Comparison of ENCODE assay signal across 21 cellular contexts in the genomic region with DNA sequence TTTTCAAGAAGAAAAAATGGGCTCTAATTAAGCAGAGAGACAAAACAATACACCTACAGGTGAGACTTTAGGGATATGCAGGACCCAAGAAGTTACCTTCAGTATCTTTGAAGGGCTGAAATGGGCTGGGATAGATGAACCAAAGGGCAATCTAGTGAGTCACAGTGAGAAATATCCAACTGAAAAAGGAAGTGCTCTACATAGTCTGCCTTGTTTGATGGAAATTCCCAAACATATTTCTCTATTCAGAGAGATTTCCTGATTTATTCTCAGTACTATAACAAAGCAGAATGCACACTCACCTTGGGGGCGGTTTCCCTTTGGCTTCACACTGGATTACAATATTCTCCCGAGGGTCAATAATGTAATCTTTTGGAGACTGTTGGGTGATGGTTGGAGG.
A peak's percentile ranks its signal among the peaks of the same experiment; 100 is the strongest.
DNase-seq lines count a peak whose midpoint lies in the region; TF ChIP-seq lines count a peak whose summit lies in the region.
"Had no signal": no experiment of that assay in that cellular context is flagged by ENCODE, and none has a peak within 500 bp of the region (broad histone marks: within the 10 kb centered on the region; RNA-seq: fewer than 3 reads in every experiment).

No MANE protein-coding gene starts in this region.

- H3K4me1 Mint-ChIP-seq in HFFc6 (ENCODE audit: low read depth) (peaks cover 52% of the 10 kb centered on the region), nephron progenitor cell (peaks cover 16% of the 10 kb centered on the region)
- H3K4me1 Mint-ChIP-seq: CD4-positive, CD25-positive, alpha-beta regulatory T cell had no signal

- H3K36me3 Mint-ChIP-seq in HFFc6 (ENCODE audit: low read depth): no peaks in the 10 kb centered on the region
- no peaks in the 10 kb centered on the region for H3K36me3 Mint-ChIP-seq in nephron progenitor cell (ENCODE audit: low read depth)
- H3K36me3 Mint-ChIP-seq: CD4-positive, CD25-positive, alpha-beta regulatory T cell; natural killer cell treated with Interleukin-12 subunit alpha and Interleukin-12 subunit beta and Interleukin-15 and Interleukin-18, amount 100 ng/mL, for 72 hours had no signal

- no peaks in the 10 kb centered on the region for H3K79me2 ChIP-seq in ACC112 (ENCODE audit: control insufficient read depth, insufficient read depth, low read length, unreplicated experiment)

- H3K4me3 ChIP-seq in ACC112 (ENCODE audit: low read depth, low read length) (no peak overlapping the region), brain microvascular endothelial cell (ENCODE audit: low read depth, low read length) (no peak overlapping the region)
- H3K4me3 ChIP-seq in effector memory CD4-positive, alpha-beta T cell (ENCODE audit: insufficient read depth, low read depth, low read length, poor library complexity, severe bottlenecking): no peak overlapping the region
- H3K4me3 ChIP-seq: prostate gland, skin epidermis, stomach had no signal

- H2AFZ ChIP-seq in ACC112 (ENCODE audit: low read length, unreplicated experiment): no peak overlapping the region

- no peaks in the 10 kb centered on the region for H3K9me3 ChIP-seq in effector memory CD4-positive, alpha-beta T cell (ENCODE audit: control insufficient read depth, low read length)
- H3K9me3 ChIP-seq: prostate gland, stomach had no signal

- no peaks in the 10 kb centered on the region for H3K27me3 ChIP-seq in ACC112 (ENCODE audit: insufficient read depth, low read length)
- H3K27me3 ChIP-seq in brain microvascular endothelial cell (replicated peaks): no peaks in the 10 kb centered on the region
- H3K27me3 ChIP-seq in effector memory CD4-positive, alpha-beta T cell (replicated peaks; ENCODE audit: control insufficient read depth, insufficient read depth, low read length, poor library complexity, severe bottlenecking): no peaks in the 10 kb centered on the region
- H3K27me3 ChIP-seq: stomach had no signal

- H3K4me1 ChIP-seq in ACC112 (ENCODE audit: control insufficient read depth, insufficient read depth, low read length, unreplicated experiment): peaks cover 29% of the 10 kb centered on the region
- no peaks in the 10 kb centered on the region for H3K4me1 ChIP-seq in effector memory CD4-positive, alpha-beta T cell (ENCODE audit: control insufficient read depth, insufficient read depth, low read length, poor library complexity, severe bottlenecking)
- H3K4me1 ChIP-seq: prostate gland, stomach had no signal

- peak overlapping the region; percentile 87 for H3K27ac ChIP-seq in ACC112 (ENCODE audit: low read depth, low read length)
- peak overlapping the region; percentile 65 for H3K27ac ChIP-seq in brain microvascular endothelial cell
- no peak overlapping the region for H3K27ac ChIP-seq in effector memory CD4-positive, alpha-beta T cell (ENCODE audit: insufficient read depth, low read length, poor library complexity, severe bottlenecking)
- H3K27ac ChIP-seq: prostate gland, skin epidermis, stomach had no signal

- H3K9me3 Mint-ChIP-seq in HFFc6 (no peaks in the 10 kb centered on the region), nephron progenitor cell (no peaks in the 10 kb centered on the region)

- no peaks in the 10 kb centered on the region for H3K27me3 Mint-ChIP-seq in HFFc6 (ENCODE audit: insufficient read depth)
- no peaks in the 10 kb centered on the region for H3K27me3 Mint-ChIP-seq in nephron progenitor cell (ENCODE audit: low read depth, poor library complexity)
- H3K27me3 Mint-ChIP-seq: CD4-positive, CD25-positive, alpha-beta regulatory T cell had no signal

- peak overlapping the region; percentile 82 for H3K27ac Mint-ChIP-seq in HFFc6
- H3K27ac Mint-ChIP-seq in nephron progenitor cell: no peak overlapping the region
- H3K27ac Mint-ChIP-seq: CD4-positive, CD25-positive, alpha-beta regulatory T cell; natural killer cell treated with Interleukin-12 subunit alpha and Interleukin-12 subunit beta and Interleukin-15 and Interleukin-18, amount 100 ng/mL, for 72 hours had no signal

- no peaks in the 10 kb centered on the region for H3K36me3 ChIP-seq in ACC112 (ENCODE audit: insufficient read depth, low read length)
- H3K36me3 ChIP-seq in brain microvascular endothelial cell (replicated peaks): no peaks in the 10 kb centered on the region
- H3K36me3 ChIP-seq in effector memory CD4-positive, alpha-beta T cell (ENCODE audit: control insufficient read depth, insufficient read depth, low read length): no peaks in the 10 kb centered on the region
- H3K36me3 ChIP-seq: prostate gland, stomach had no signal

- TF ChIP-seq CTCF in HFFc6 (IDR thresholded peaks at IDR 0.05) (no peak), brain microvascular endothelial cell (IDR thresholded peaks at IDR 0.05; ENCODE audit: low read depth, low read length, missing control alignments) (no peak), nephron progenitor cell (IDR thresholded peaks at IDR 0.05) (no peak)

- in situ Hi-C loops in brain microvascular endothelial cell (cut with HindIII; ENCODE audit: low pct_ligation_motif_present, low sequenced_read_pairs): no loop called here

- DNase-seq in HFFc6: no peak
- DNase-seq in brain microvascular endothelial cell: no peak
- DNase-seq in iris pigment epithelial cell (ENCODE audit: low read depth): peak; percentile 45
- no peak for DNase-seq in DMS 273 (lab: John Stamatoyannopoulos, UW; ENCODE audit: unreplicated experiment)
- DNase-seq in COLO668 (lab: John Stamatoyannopoulos, UW; ENCODE audit: unreplicated experiment): no peak
- no peak for DNase-seq in nephron progenitor cell
- DNase-seq in effector memory CD4-positive, alpha-beta T cell: no peak
- DNase-seq: activated CD4-positive, alpha-beta T cell treated with anti-CD3 and anti-CD28 coated beads, Interleukin-2, amount 50 U/mL, for 4 hours; activated gamma-delta T cell; CD4-positive, CD25-positive, alpha-beta regulatory T cell; DMS53; kidney glomerular epithelial cell; mesenchymal stem cell; NCI-H524 treated with DMSO at 0.1 percent for 48 hours; Right ventricle myocardium superior; stimulated activated CD4-positive, alpha-beta T cell treated with anti-CD3 and anti-CD28 coated beads, Interleukin-2, amount 100 ng/mL, for 48 hours; stomach had no signal

- H3K4me3 Mint-ChIP-seq in HFFc6 (peak overlapping the region; percentile 0; the same call in 1 of the 2 replicates), nephron progenitor cell (no peak overlapping the region)
- H3K4me3 Mint-ChIP-seq: CD4-positive, CD25-positive, alpha-beta regulatory T cell; natural killer cell treated with Interleukin-12 subunit alpha and Interleukin-12 subunit beta and Interleukin-15 and Interleukin-18, amount 100 ng/mL, for 72 hours had no signal
